8 cellular contexts compared by ENCODE assay signal in the genomic region with DNA sequence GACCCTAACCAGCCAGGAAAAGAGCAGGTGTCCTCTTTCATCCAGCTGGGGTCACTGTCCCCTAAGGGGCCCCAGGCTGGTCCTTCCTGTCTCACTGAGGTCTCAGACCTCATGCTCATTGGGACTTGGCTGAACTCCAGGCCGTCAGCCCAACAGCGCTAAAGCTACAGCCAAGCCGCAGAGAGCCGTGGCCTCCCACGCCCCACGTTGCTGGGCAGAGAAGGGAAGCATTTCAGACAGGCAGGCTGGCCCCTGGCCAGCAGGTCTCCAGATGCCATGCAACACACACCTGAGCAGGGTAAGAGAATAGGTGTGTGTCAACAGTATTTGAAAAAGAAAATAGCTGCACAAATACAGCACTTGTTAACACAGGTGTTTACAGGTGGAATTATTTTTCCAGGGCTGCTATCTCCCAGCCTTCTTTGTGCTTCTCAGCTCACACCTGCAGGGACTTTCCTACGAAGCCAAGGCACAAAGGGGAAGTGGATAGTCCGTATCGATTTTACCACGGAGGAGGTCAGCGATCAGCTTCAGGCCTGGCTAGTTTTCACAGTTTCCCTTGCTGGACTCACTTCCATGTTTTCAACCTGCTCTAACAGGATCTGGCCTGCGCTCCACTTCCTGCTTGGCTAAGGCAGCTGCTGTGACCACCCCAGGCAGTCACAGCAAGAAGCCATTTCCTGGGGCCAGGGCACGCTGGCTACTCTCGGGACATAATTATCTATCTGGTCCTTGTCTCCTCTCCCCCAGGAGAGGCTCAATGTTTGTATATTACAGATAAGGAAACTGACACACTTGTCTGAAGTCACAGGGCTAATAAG.
A peak's percentile ranks its signal among the peaks of the same experiment; 100 is the strongest.
DNase-seq lines count a peak whose midpoint lies in the region; ATAC-seq and TF ChIP-seq lines count a peak whose summit lies in the region.

No MANE protein-coding gene starts in this region.

- H3K27ac ChIP-seq in GM23338 (ENCODE audit: low read depth) (no peak overlapping the region), neural progenitor cell (no peak overlapping the region), smooth muscle cell (ENCODE audit: low read depth) (no peak overlapping the region)

- no peaks in the 10 kb centered on the region for H3K9me3 ChIP-seq in neural progenitor cell (ENCODE audit: low read depth)
- no peaks in the 10 kb centered on the region for H3K9me3 ChIP-seq in smooth muscle cell (replicated peaks; ENCODE audit: low read depth)

- 70% methylated on average over 14 of the region's 14 CpGs for WGBS in smooth muscle cell (ENCODE audit: low lambda C conversion rate)

- H2AFZ ChIP-seq in GM23338, result peak overlapping the region; percentile 69; the same call in 1 of the 2 replicates
- H2AFZ ChIP-seq in neural progenitor cell (replicated peaks), result no peak overlapping the region
- H2AFZ ChIP-seq in smooth muscle cell (ENCODE audit: low read depth), result no peak overlapping the region

- no peaks in the 10 kb centered on the region for H3K79me2 ChIP-seq in GM23338 (replicated peaks; ENCODE audit: insufficient read depth)
- no peaks in the 10 kb centered on the region for H3K79me2 ChIP-seq in neural progenitor cell (ENCODE audit: low read depth)
- H3K79me2 ChIP-seq in smooth muscle cell (ENCODE audit: low read depth), result no peaks in the 10 kb centered on the region

- peak; percentile 85 for ATAC-seq in GM23338

- H3K36me3 Mint-ChIP-seq in GM23338 (ENCODE audit: low read depth), result no peaks in the 10 kb centered on the region
- H3K36me3 Mint-ChIP-seq in neural progenitor cell, result no peaks in the 10 kb centered on the region

- H3K27ac Mint-ChIP-seq in GM23338 (no peak overlapping the region), neural progenitor cell (no peak overlapping the region)

- H3K4me3 Mint-ChIP-seq in GM23338, result no peak overlapping the region
- H3K4me3 Mint-ChIP-seq in neural progenitor cell, result no peak overlapping the region

- H3K4me1 Mint-ChIP-seq in GM23338 (peaks cover 20% of the 10 kb centered on the region), neural progenitor cell (peaks cover 36% of the 10 kb centered on the region)

- peak; percentile 63 for TF ChIP-seq CTCF in GM12874 (IDR thresholded peaks at IDR 0.05; ENCODE audit: insufficient read depth, low read depth, low read length)
- peak; percentile 35 to 65 for TF ChIP-seq CTCF in GM23338 (conservative IDR thresholded peaks at IDR 0.05; ENCODE audit: low read depth in 2 of 2)
- TF ChIP-seq CTCF in LNCAP (IDR thresholded peaks at IDR 0.05), result peak; percentile 3; the same call in 1 of the 2 replicates
- TF ChIP-seq CTCF in fibroblast of the aortic adventitia (IDR thresholded peaks at IDR 0.05; ENCODE audit: insufficient read depth, low read length), result no peak
- TF ChIP-seq CTCF in neural progenitor cell (IDR thresholded peaks at IDR 0.05), result peak; percentile 15
- no peak for TF ChIP-seq CTCF in smooth muscle cell (IDR thresholded peaks at IDR 0.05; ENCODE audit: borderline replicate concordance, insufficient read depth, poor library complexity, severe bottlenecking)

- peak; percentile 40 for DNase-seq in GM23338 (ENCODE audit: low spot score)
- DNase-seq in SHP77 (lab: John Stamatoyannopoulos, UW), result peak; percentile 97 to 98
- DNase-seq in fibroblast of the aortic adventitia (ENCODE audit: low read depth), result peak; percentile 6
- peak; percentile 39 for DNase-seq in neural progenitor cell (ENCODE audit: low spot score)
- no peak for DNase-seq in mesenteric fat pad (ENCODE audit: low spot score)
- no peak for DNase-seq in smooth muscle cell (lab: John Stamatoyannopoulos, UW; ENCODE audit: unreplicated experiment)

- peaks cover 6% of the 10 kb centered on the region; the same call in 1 of the 2 replicates for H3K4me1 ChIP-seq in GM23338 (ENCODE audit: insufficient read depth)
- peaks cover 9% of the 10 kb centered on the region for H3K4me1 ChIP-seq in neural progenitor cell
- H3K4me1 ChIP-seq in smooth muscle cell (ENCODE audit: low read depth), result no peaks in the 10 kb centered on the region

- H3K4me2 ChIP-seq in GM23338, result no peak overlapping the region
- H3K4me2 ChIP-seq in neural progenitor cell, result no peak overlapping the region
- no peak overlapping the region for H3K4me2 ChIP-seq in smooth muscle cell

- H3K9ac ChIP-seq in neural progenitor cell (no peak overlapping the region), smooth muscle cell (ENCODE audit: low read depth) (no peak overlapping the region)

- H3K27me3 ChIP-seq in GM23338 (ENCODE audit: insufficient read depth) (no peaks in the 10 kb centered on the region), neural progenitor cell (no peaks in the 10 kb centered on the region), smooth muscle cell (ENCODE audit: low read depth) (no peaks in the 10 kb centered on the region)

- no peaks in the 10 kb centered on the region for H4K20me1 ChIP-seq in GM23338 (replicated peaks; ENCODE audit: insufficient read depth)
- H4K20me1 ChIP-seq in neural progenitor cell (ENCODE audit: low read depth), result no peaks in the 10 kb centered on the region
- H4K20me1 ChIP-seq in smooth muscle cell (ENCODE audit: low read depth), result no peaks in the 10 kb centered on the region

- no peaks in the 10 kb centered on the region; the same call in 1 of the 3 replicates for H3K9me3 Mint-ChIP-seq in GM23338
- peaks cover 10% of the 10 kb centered on the region for H3K9me3 Mint-ChIP-seq in neural progenitor cell

- H3K36me3 ChIP-seq in GM23338 (ENCODE audit: insufficient read depth), result no peaks in the 10 kb centered on the region
- no peaks in the 10 kb centered on the region for H3K36me3 ChIP-seq in neural progenitor cell
- no peaks in the 10 kb centered on the region for H3K36me3 ChIP-seq in smooth muscle cell (ENCODE audit: low read depth)

- H3F3A ChIP-seq in GM23338 (replicated peaks; ENCODE audit: low read depth) (no peaks in the 10 kb centered on the region), neural progenitor cell (ENCODE audit: low read depth) (no peaks in the 10 kb centered on the region), smooth muscle cell (ENCODE audit: low read depth) (no peaks in the 10 kb centered on the region)

- 0 out of 2 replicates have a peak, but pooled peaks cover 11% of the 10 kb centered on the region for H3K9me2 ChIP-seq in GM23338 (ENCODE audit: insufficient read depth)

- H3K27me3 Mint-ChIP-seq in GM23338 (ENCODE audit: insufficient read depth, low read depth, poor library complexity) (peaks cover 6% of the 10 kb centered on the region), neural progenitor cell (ENCODE audit: insufficient read depth, low read depth) (peaks cover 8% of the 10 kb centered on the region)

- no peak overlapping the region for H3K4me3 ChIP-seq in GM23338
- no peak overlapping the region for H3K4me3 ChIP-seq in fibroblast of the aortic adventitia (ENCODE audit: low read depth, low read length)
- H3K4me3 ChIP-seq in neural progenitor cell, result no peak overlapping the region
- no peak overlapping the region for H3K4me3 ChIP-seq in smooth muscle cell

TF ChIP-seq in GM23338, 12 proteins besides CTCF, POLR2A, EP300 and RAD21:
- TF ChIP-seq ETS1 (IDR thresholded peaks at IDR 0.05) (no peak), ZNF114 (CRISPR knock-in tag; IDR thresholded peaks at IDR 0.05) (no peak), POLR2AphosphoS5 (IDR thresholded peaks at IDR 0.05; ENCODE audit: low read depth) (no peak), NANOG (IDR thresholded peaks at IDR 0.05; ENCODE audit: borderline replicate concordance) (no peak)
TF ChIP-seq in GM23338: peak in this region for 0.

Comparison
In these comparisons a context has a peak if more than half of its experiments do, and no peak if none do; other contexts are left out.
1. CTCF ChIP-seq: peak in GM12874 (single experiment), GM23338 (2 of 2), LNCAP (single experiment) and neural progenitor cell (single experiment); none in fibroblast of the aortic adventitia (single experiment) and smooth muscle cell (single experiment).
2. DNase-seq: peak in GM23338 (single experiment), SHP77 (2 of 2), fibroblast of the aortic adventitia (single experiment) and neural progenitor cell (single experiment); none in mesenteric fat pad (single experiment) and smooth muscle cell (single experiment).